8 cellular contexts compared by ENCODE assay signal in the genomic region with DNA sequence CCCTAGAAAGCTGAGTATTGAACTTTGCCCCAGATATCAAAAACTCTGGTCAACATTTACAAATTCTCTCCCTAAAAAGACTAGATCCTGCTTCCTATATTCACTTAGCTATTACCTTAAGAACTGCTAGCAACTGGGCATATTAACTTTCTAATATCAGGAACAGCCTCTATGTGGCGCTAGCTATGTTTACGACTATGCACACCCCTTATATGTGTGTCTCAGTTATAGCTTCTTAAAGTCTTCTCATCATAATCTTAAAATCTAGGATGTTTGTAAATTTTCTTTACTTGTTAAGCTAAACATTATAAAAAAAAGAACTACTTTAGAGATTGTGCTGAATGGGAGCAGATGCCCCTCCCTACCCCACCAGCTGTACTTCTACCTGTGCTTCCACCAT. TPM values are rescaled to one million over a fixed set of nuclear protein-coding genes. Genes with fewer than 3 reads are reported as not detected.
DNase-seq lines count a peak whose midpoint lies in the region; ATAC-seq, FAIRE-seq and TF ChIP-seq lines count a peak whose summit lies in the region.

No MANE protein-coding gene starts in this region.

- H3K4me3 ChIP-seq in astrocyte (ENCODE audit: insufficient read depth, low read depth, low read length) (no peak overlapping the region), prostate gland (no peak overlapping the region), kidney (ENCODE audit: low read length in 2 of 2) (no peak overlapping the region)

- H3K27ac ChIP-seq in astrocyte (ENCODE audit: low read depth, low read length) (no peak overlapping the region), prostate gland (no peak overlapping the region), kidney (ENCODE audit: low read depth in 2 of 2, low read length in 2 of 2) (no peak overlapping the region)

- H3K4me1 ChIP-seq in astrocyte (ENCODE audit: insufficient read depth, low read length) (peaks cover 25% of the 10 kb centered on the region), prostate gland (replicated peaks) (no peaks in the 10 kb centered on the region), kidney (ENCODE audit: control insufficient read depth in 1 of 2, insufficient read depth in 1 of 2, low read depth in 1 of 2, low read length in 2 of 2) (peaks cover 0 to 6% of the 10 kb centered on the region in 2 donors)

- no peak for ATAC-seq in Right ventricle myocardium inferior

- intact Hi-C loops in prostate gland (cut with DNase I) = no loop called here
- intact Hi-C loops in Right ventricle myocardium inferior (cut with DNase I) = loop anchor here (10.0 kb wide), 5 partner anchors 158 to 588 kb away; a partner anchor contains a TSS
- intact Hi-C loops in kidney (cut with DNase I) = no loop called here

- H2AFZ ChIP-seq in astrocyte (ENCODE audit: low read depth, low read length) = no peak overlapping the region

- no peaks in the 10 kb centered on the region for H4K20me1 ChIP-seq in astrocyte (ENCODE audit: insufficient read depth, low read length)

- no peaks in the 10 kb centered on the region for H3K27me3 Mint-ChIP-seq in activated CD4-positive, alpha-beta T cell treated with anti-CD3 and anti-CD28 coated beads, Interleukin-2, amount 10 ng/mL, durations not matched to agents 7 days and 5 days
- peaks cover 2% of the 10 kb centered on the region for H3K27me3 Mint-ChIP-seq in astrocyte (ENCODE audit: low read depth, unreplicated experiment)

- H3K27ac Mint-ChIP-seq in activated CD4-positive, alpha-beta T cell treated with anti-CD3 and anti-CD28 coated beads, Interleukin-2, amount 10 ng/mL, durations not matched to agents 7 days and 5 days = no peak overlapping the region
- no peak overlapping the region for H3K27ac Mint-ChIP-seq in astrocyte (ENCODE audit: unreplicated experiment)

- H3K36me3 ChIP-seq in astrocyte (ENCODE audit: insufficient read depth, low read length) (no peaks in the 10 kb centered on the region), prostate gland (no peaks in the 10 kb centered on the region), kidney (ENCODE audit: control insufficient read depth in 1 of 2, insufficient read depth in 2 of 2, low read length in 2 of 2) (no peaks in the 10 kb centered on the region)

- DNase-seq in activated CD4-positive, alpha-beta T cell treated with anti-CD3 and anti-CD28 coated beads, Interleukin-2, amount 10 ng/mL, durations not matched to agents 7 days and 5 days = peak; percentile 27
- DNase-seq in activated CD4-positive, alpha-beta T cell treated with anti-CD3 and anti-CD28 coated beads for 1 hour = no peak
- peak; percentile 26 for DNase-seq in NCI-H460 (ENCODE audit: extremely low read depth, low read depth)
- no peak for DNase-seq in astrocyte (ENCODE audit: low read depth)
- DNase-seq in prostate gland (ENCODE audit: low spot score) = peak; percentile 24
- DNase-seq in activated effector memory CD4-positive, alpha-beta T cell treated with anti-CD3 and anti-CD28 coated beads, Interleukin-2, amount 50 U/mL, for 16 hours = no peak
- DNase-seq in Right ventricle myocardium inferior (ENCODE audit: missing footprints) = no peak
- no peak for DNase-seq in kidney

- peaks cover 14% of the 10 kb centered on the region for H3K36me3 Mint-ChIP-seq in activated CD4-positive, alpha-beta T cell treated with anti-CD3 and anti-CD28 coated beads, Interleukin-2, amount 10 ng/mL, durations not matched to agents 7 days and 5 days (ENCODE audit: low read depth)
- no peaks in the 10 kb centered on the region for H3K36me3 Mint-ChIP-seq in astrocyte (ENCODE audit: low read depth, unreplicated experiment)

- no peak for TF ChIP-seq POLR2A in prostate gland (IDR thresholded peaks at IDR 0.05)

- H3K27me3 ChIP-seq in astrocyte (ENCODE audit: insufficient read depth, low read length) = peaks cover 4% of the 10 kb centered on the region
- H3K27me3 ChIP-seq in prostate gland (replicated peaks; ENCODE audit: insufficient read depth) = no peaks in the 10 kb centered on the region

- H3K9me3 ChIP-seq in astrocyte (ENCODE audit: insufficient read depth, low read depth, low read length) = no peaks in the 10 kb centered on the region
- H3K9me3 ChIP-seq in prostate gland = no peaks in the 10 kb centered on the region
- H3K9me3 ChIP-seq in kidney (ENCODE audit: control insufficient read depth in 1 of 2, low read length in 2 of 2) = no peaks in the 10 kb centered on the region

- peaks cover 7% of the 10 kb centered on the region for H3K79me2 ChIP-seq in astrocyte (ENCODE audit: insufficient read depth, low read length)

- POLR2A ChIA-PET in activated CD4-positive, alpha-beta T cell treated with anti-CD3 and anti-CD28 coated beads, Interleukin-2, amount 10 ng/mL, durations not matched to agents 7 days and 5 days (lab: Charles Lee) = no interaction called here

- CTCF ChIA-PET in activated CD4-positive, alpha-beta T cell treated with anti-CD3 and anti-CD28 coated beads, Interleukin-2, amount 10 ng/mL, durations not matched to agents 7 days and 5 days (lab: Charles Lee) = interaction anchor here (0.6 to 2.9 kb wide), 13 partner anchors 15 to 757 kb away, joined by 3 to 12 read pairs (median 3); a partner anchor contains a TSS

- TF ChIP-seq CTCF in astrocyte (IDR thresholded peaks at IDR 0.05; ENCODE audit: insufficient read depth, low read depth, low read length) (peak; percentile 42), prostate gland (IDR thresholded peaks at IDR 0.05) (peak in 3 of 4 experiments; percentile 38 to 74 (median 40)), kidney (IDR thresholded peaks at IDR 0.05; ENCODE audit: borderline replicate concordance, extremely low read depth, insufficient read depth) (no peak)

- WGBS in prostate gland = 38% methylated on average over 2 of the region's 2 CpGs

- no peak overlapping the region for H3K4me2 ChIP-seq in astrocyte (ENCODE audit: low read length)

- H3K4me3 Mint-ChIP-seq in activated CD4-positive, alpha-beta T cell treated with anti-CD3 and anti-CD28 coated beads, Interleukin-2, amount 10 ng/mL, durations not matched to agents 7 days and 5 days = peak overlapping the region; percentile 96
- no peak overlapping the region for H3K4me3 Mint-ChIP-seq in astrocyte (ENCODE audit: unreplicated experiment)

- H3K4me1 Mint-ChIP-seq in activated CD4-positive, alpha-beta T cell treated with anti-CD3 and anti-CD28 coated beads, Interleukin-2, amount 10 ng/mL, durations not matched to agents 7 days and 5 days = peaks cover 45% of the 10 kb centered on the region
- H3K4me1 Mint-ChIP-seq in astrocyte (ENCODE audit: low read depth, unreplicated experiment) = peaks cover 26% of the 10 kb centered on the region

- FAIRE-seq in astrocyte (lab: Jason Lieb, UNC) = no peak
- no peak for FAIRE-seq in kidney (lab: Jason Lieb, UNC)

- no peaks in the 10 kb centered on the region for H3K9me3 Mint-ChIP-seq in activated CD4-positive, alpha-beta T cell treated with anti-CD3 and anti-CD28 coated beads, Interleukin-2, amount 10 ng/mL, durations not matched to agents 7 days and 5 days
- H3K9me3 Mint-ChIP-seq in astrocyte (ENCODE audit: unreplicated experiment) = no peaks in the 10 kb centered on the region

- H3K9ac ChIP-seq in astrocyte (ENCODE audit: low read length) = no peak overlapping the region
- no peak overlapping the region for H3K9ac ChIP-seq in kidney (ENCODE audit: low read length in 2 of 2)

RNA-seq across cellular contexts. Expression of a gene that starts 1.7 kb away (rescaled TPM):
- 10 to 100 TPM; 37.2 to 38.4 TPM for total RNA-seq in activated CD4-positive, alpha-beta T cell treated with anti-CD3 and anti-CD28 coated beads, Interleukin-2, amount 10 ng/mL, durations not matched to agents 7 days and 5 days
- total RNA-seq in NCI-H460 (2014; rRNA removed; shearing (Covaris generic)) = 81.2 and 88.6 TPM in 2 replicates
- polyA plus RNA-seq in NCI-H460 (2014; cell fraction: nucleus; rRNA removed) = 39.2 and 58.7 TPM in 2 replicates
- 46.1 and 46.5 TPM in 2 replicates for total RNA-seq in astrocyte
- 10 to 100 TPM; 45.9 to 56.6 TPM for total RNA-seq in prostate gland
- 27.8 TPM for total RNA-seq in Right ventricle myocardium inferior
- total RNA-seq in kidney = 34.8 TPM
- 58.9 TPM for polyA plus RNA-seq in kidney (ENCODE audit: insufficient read depth, low read depth, low replicate concordance)

RNA-seq across cellular contexts. Expression of a gene that starts 43.0 kb away (rescaled TPM):
- total RNA-seq in activated CD4-positive, alpha-beta T cell treated with anti-CD3 and anti-CD28 coated beads, Interleukin-2, amount 10 ng/mL, durations not matched to agents 7 days and 5 days = not detected
- not detected in 2 replicates for total RNA-seq in NCI-H460 (2014; rRNA removed; shearing (Covaris generic))
- not detected in 2 replicates for polyA plus RNA-seq in NCI-H460 (2014; cell fraction: nucleus; rRNA removed)
- not detected in 2 replicates for total RNA-seq in astrocyte
- under 1 TPM in 1 of 2 donors, not detected in 1; 0.91 TPM for total RNA-seq in prostate gland
- total RNA-seq in Right ventricle myocardium inferior = not detected
- total RNA-seq in kidney = not detected
- polyA plus RNA-seq in kidney (ENCODE audit: insufficient read depth, low read depth, low replicate concordance) = not detected

RNA-seq across cellular contexts. Expression of a gene that starts 47.1 kb away (rescaled TPM):
- total RNA-seq in activated CD4-positive, alpha-beta T cell treated with anti-CD3 and anti-CD28 coated beads, Interleukin-2, amount 10 ng/mL, durations not matched to agents 7 days and 5 days = 10 to 100 TPM; 28.7 to 29.4 TPM
- 35.0 and 36.6 TPM in 2 replicates for total RNA-seq in NCI-H460 (2014; rRNA removed; shearing (Covaris generic))
- 9.0 and 11.4 TPM in 2 replicates for polyA plus RNA-seq in NCI-H460 (2014; cell fraction: nucleus; rRNA removed)
- total RNA-seq in astrocyte (38.3 and 39.6 TPM in 2 replicates), prostate gland (10 to 100 TPM; 37.8 to 39.5 TPM), Right ventricle myocardium inferior (10.6 TPM), kidney (25.5 TPM)
- 19.3 TPM for polyA plus RNA-seq in kidney (ENCODE audit: insufficient read depth, low read depth, low replicate concordance)

Comparison
In these comparisons a context has a peak if more than half of its experiments do, and no peak if none do; other contexts are left out.
1. DNase-seq: peak in activated CD4-positive, alpha-beta T cell treated with anti-CD3 and anti-CD28 coated beads, Interleukin-2, amount 10 ng/mL, durations not matched to agents 7 days and 5 days (single experiment), NCI-H460 (single experiment) and prostate gland (single experiment); none in activated CD4-positive, alpha-beta T cell treated with anti-CD3 and anti-CD28 coated beads for 1 hour (single experiment), astrocyte (single experiment), activated effector memory CD4-positive, alpha-beta T cell treated with anti-CD3 and anti-CD28 coated beads, Interleukin-2, amount 50 U/mL, for 16 hours (single experiment), Right ventricle myocardium inferior (single experiment) and kidney (single experiment).